ENCODE assay signal across 8 cellular contexts in genomic region chr1:27555700-27556424, GRCh38. TPM values are rescaled to one million over a fixed set of nuclear protein-coding genes. Genes with fewer than 3 reads are reported as not detected.
A peak's percentile ranks its signal among the peaks of the same experiment; 100 is the strongest.
DNase-seq lines count a peak whose midpoint lies in the region; ATAC-seq and TF ChIP-seq lines count a peak whose summit lies in the region.

No MANE protein-coding gene starts in this region.

- H3K36me3 ChIP-seq in left lung: peaks cover 0 to 24% of the 10 kb centered on the region in 2 donors
- H3K36me3 ChIP-seq in upper lobe of left lung: peaks cover 0 to 30% (median 18%) of the 10 kb centered on the region in 4 donors

- no peak for DNase-seq in activated T-cell treated with anti-CD3 and anti-CD28 coated beads, Interleukin-2, amount 50 U/mL, for 4 hours
- DNase-seq in activated T-cell treated with anti-CD3 and anti-CD28 coated beads, Interleukin-2, amount 50 U/mL, for 1 hour: no peak
- no peak for DNase-seq in activated naive CD4-positive, alpha-beta T cell treated with anti-CD3 and anti-CD28 coated beads, Interleukin-2, amount 50 U/mL, for 72 hours (ENCODE audit: low spot score in 2 of 2)
- DNase-seq in left lung (peak in 1 of 2 donors; percentile 49), upper lobe of left lung (peak; percentile 47 to 59), LoVo (ENCODE audit: low spot score) (no peak)
- no peak for DNase-seq in stimulated activated CD8-positive, alpha-beta memory T cell treated with anti-CD3 and anti-CD28 coated beads, Interleukin-4, amount 100 ng/mL, for 48 hours

- H3K27ac Mint-ChIP-seq in activated naive CD4-positive, alpha-beta T cell treated with anti-CD3 and anti-CD28 coated beads, Interleukin-2, amount 50 U/mL, for 72 hours: peak overlapping the region; percentile 69 to 92

- intact Hi-C loops in left lung (cut with DNase I): loop anchor here in 1 of 2 donors (5.0 kb wide), 1 partner anchor 46 kb away; the partner anchor contains the start of gene AHDC1

- H3K4me3 ChIP-seq in left lung (no peak overlapping the region), upper lobe of left lung (no peak overlapping the region)

- TF ChIP-seq CTCF in left lung (IDR thresholded peaks at IDR 0.05) (no peak), upper lobe of left lung (IDR thresholded peaks at IDR 0.05) (no peak)

- H3K4me1 Mint-ChIP-seq in activated T-cell treated with anti-CD3 and anti-CD28 coated beads, Interleukin-2, amount 50 U/mL, for 4 hours (ENCODE audit: low read depth): peaks cover 24% of the 10 kb centered on the region

- H3K27me3 ChIP-seq in left lung (no peaks in the 10 kb centered on the region), upper lobe of left lung (no peaks in the 10 kb centered on the region)

- H3K4me3 Mint-ChIP-seq in activated T-cell treated with anti-CD3 and anti-CD28 coated beads, Interleukin-2, amount 50 U/mL, for 4 hours: no peak overlapping the region

- H3K4me1 ChIP-seq in left lung: peaks cover 25 to 38% of the 10 kb centered on the region in 2 donors
- H3K4me1 ChIP-seq in upper lobe of left lung: peaks cover 32 to 44% (median 37%) of the 10 kb centered on the region in 4 donors

- H3K9me3 ChIP-seq in left lung (no peaks in the 10 kb centered on the region), upper lobe of left lung (no peaks in the 10 kb centered on the region)

- no peaks in the 10 kb centered on the region for H3K27me3 Mint-ChIP-seq in activated T-cell treated with anti-CD3 and anti-CD28 coated beads, Interleukin-2, amount 50 U/mL, for 4 hours (ENCODE audit: low read depth)

- H3K9me3 Mint-ChIP-seq in activated T-cell treated with anti-CD3 and anti-CD28 coated beads, Interleukin-2, amount 50 U/mL, for 4 hours: no peaks in the 10 kb centered on the region
- H3K9me3 Mint-ChIP-seq in activated naive CD4-positive, alpha-beta T cell treated with anti-CD3 and anti-CD28 coated beads, Interleukin-2, amount 50 U/mL, for 72 hours: no peaks in the 10 kb centered on the region

- no peak for TF ChIP-seq EP300 in upper lobe of left lung (IDR thresholded peaks at IDR 0.05)

- peaks cover 6% of the 10 kb centered on the region for H3K36me3 Mint-ChIP-seq in activated T-cell treated with anti-CD3 and anti-CD28 coated beads, Interleukin-2, amount 50 U/mL, for 4 hours (ENCODE audit: insufficient read depth)
- H3K36me3 Mint-ChIP-seq in activated naive CD4-positive, alpha-beta T cell treated with anti-CD3 and anti-CD28 coated beads, Interleukin-2, amount 50 U/mL, for 72 hours: no peaks in the 10 kb centered on the region

- H3K27ac ChIP-seq in left lung (peak overlapping the region; percentile 56 to 80), upper lobe of left lung (peak overlapping the region; percentile 52 to 85 (median 82))

- WGBS in upper lobe of left lung, 2 donors: 25 to 33% methylated on average over 10 to 12 of the region's 12 CpGs

- TF ChIP-seq POLR2A in upper lobe of left lung (IDR thresholded peaks at IDR 0.05): no peak

- ATAC-seq in activated T-cell treated with anti-CD3 and anti-CD28 coated beads, Interleukin-2, amount 50 U/mL, for 4 hours: peak; percentile 19 to 33
- ATAC-seq in activated naive CD4-positive, alpha-beta T cell treated with anti-CD3 and anti-CD28 coated beads, Interleukin-2, amount 50 U/mL, for 72 hours: peak; percentile 23 to 47
- ATAC-seq in left lung (no peak), upper lobe of left lung (ENCODE audit: low FRiP score in 2 of 2) (peak in 1 of 2 donors; percentile 25), HG03095 (IDR thresholded peaks at IDR 0.05; ENCODE audit: unreplicated experiment) (no peak)

RNA-seq across cellular contexts. Expression of gene AHDC1, which starts 48.1 kb away (rescaled TPM):
- 1 to 10 TPM; 7.6 to 9.4 (median 8.6) TPM for total RNA-seq in activated T-cell treated with anti-CD3 and anti-CD28 coated beads, Interleukin-2, amount 50 U/mL, for 4 hours
- total RNA-seq in activated naive CD4-positive, alpha-beta T cell treated with anti-CD3 and anti-CD28 coated beads, Interleukin-2, amount 50 U/mL, for 72 hours: 10 to 100 TPM; 12.8 to 16.5 TPM
- total RNA-seq in left lung (10 to 100 TPM; 35.5 to 38.0 TPM), upper lobe of left lung (10 to 100 TPM; 10.8 to 43.4 (median 26.2) TPM)

Comparison
In these comparisons a context has a peak if more than half of its experiments do, and no peak if none do; other contexts are left out.
1. ATAC-seq: peak in activated T-cell treated with anti-CD3 and anti-CD28 coated beads, Interleukin-2, amount 50 U/mL, for 4 hours (2 of 2) and activated naive CD4-positive, alpha-beta T cell treated with anti-CD3 and anti-CD28 coated beads, Interleukin-2, amount 50 U/mL, for 72 hours (2 of 2); none in left lung (single experiment) and HG03095 (single experiment).
2. DNase-seq: peak in upper lobe of left lung (2 of 2); none in activated T-cell treated with anti-CD3 and anti-CD28 coated beads, Interleukin-2, amount 50 U/mL, for 4 hours (single experiment), activated T-cell treated with anti-CD3 and anti-CD28 coated beads, Interleukin-2, amount 50 U/mL, for 1 hour (single experiment), activated naive CD4-positive, alpha-beta T cell treated with anti-CD3 and anti-CD28 coated beads, Interleukin-2, amount 50 U/mL, for 72 hours (0 of 2), stimulated activated CD8-positive, alpha-beta memory T cell treated with anti-CD3 and anti-CD28 coated beads, Interleukin-4, amount 100 ng/mL, for 48 hours (single experiment) and LoVo (single experiment).